21 cellular contexts compared by ENCODE assay signal in genomic region chr10:25501912-25502311, GRCh38.
DNase-seq lines count a peak whose midpoint lies in the region; ATAC-seq and TF ChIP-seq lines count a peak whose summit lies in the region.
"Had no signal": no experiment of that assay in that cellular context is flagged by ENCODE, and none has a peak within 500 bp of the region (broad histone marks: within the 10 kb centered on the region; RNA-seq: fewer than 3 reads in every experiment).

No MANE protein-coding gene starts in this region.

- H3K79me2 ChIP-seq in hepatocyte (no peaks in the 10 kb centered on the region), trophoblast cell (ENCODE audit: control insufficient read depth, insufficient read depth, low read length, poor library complexity) (peaks cover 2% of the 10 kb centered on the region), mammary epithelial cell (ENCODE audit: insufficient read depth, low read length) (no peaks in the 10 kb centered on the region)

- peak overlapping the region; percentile 13 for H4K8ac ChIP-seq in trophoblast cell (ENCODE audit: low read depth, low read length)

- peak overlapping the region; percentile 56 for H4K91ac ChIP-seq in trophoblast cell (ENCODE audit: low read depth, low read length)

- TF ChIP-seq CTCF in WTC11 (IDR thresholded peaks at IDR 0.05) = no peak
- no peak for TF ChIP-seq CTCF in hepatocyte (IDR thresholded peaks at IDR 0.05; ENCODE audit: poor library complexity)
- no peak for TF ChIP-seq CTCF in GM13976 (IDR thresholded peaks at IDR 0.05; ENCODE audit: borderline replicate concordance, control extremely low read depth, extremely low read depth, insufficient read depth, missing control alignments)
- TF ChIP-seq CTCF in thyroid gland (IDR thresholded peaks at IDR 0.05) = no peak
- no peak for TF ChIP-seq CTCF in mammary epithelial cell (conservative IDR thresholded peaks at IDR 0.05 in 1 of 2, IDR thresholded peaks at IDR 0.05 in 1 of 2; ENCODE audit: extremely low read depth in 1 of 2, insufficient read depth in 1 of 2, low read depth in 1 of 2, low read length in 2 of 2)

- intact Hi-C loops in thyroid gland (cut with DNase I) (no loop called here), mammary epithelial cell (cut with micrococcal nuclease) (no loop called here)

- H3K4me1 ChIP-seq in hepatocyte (ENCODE audit: insufficient read depth) (peaks cover 10% of the 10 kb centered on the region), trophoblast cell (ENCODE audit: control insufficient read depth in 1 of 2, insufficient read depth in 2 of 2, low read length in 2 of 2) (peaks cover 20 to 28% of the 10 kb centered on the region in 2 experiments), thyroid gland (no peaks in the 10 kb centered on the region), mammary epithelial cell (ENCODE audit: insufficient read depth, low read length) (no peaks in the 10 kb centered on the region)
- H3K4me1 ChIP-seq: SJSA1 had no signal

- H3K9me2 ChIP-seq in hepatocyte (replicated peaks; ENCODE audit: insufficient read depth) = no peaks in the 10 kb centered on the region

- H3K23ac ChIP-seq in trophoblast cell (ENCODE audit: low read length) = no peak overlapping the region

- no peaks in the 10 kb centered on the region for H3K36me3 Mint-ChIP-seq in WTC11
- H3K36me3 Mint-ChIP-seq: CD14-positive monocyte, IgD-negative memory B cell had no signal

- H3K36me3 ChIP-seq in hepatocyte (replicated peaks; ENCODE audit: insufficient read depth, low read depth) = no peaks in the 10 kb centered on the region
- no peaks in the 10 kb centered on the region for H3K36me3 ChIP-seq in trophoblast cell (ENCODE audit: control insufficient read depth in 1 of 2, insufficient read depth in 2 of 2, low read length in 2 of 2)
- no peaks in the 10 kb centered on the region for H3K36me3 ChIP-seq in thyroid gland
- no peaks in the 10 kb centered on the region for H3K36me3 ChIP-seq in mammary epithelial cell (ENCODE audit: insufficient read depth, low read length)
- H3K36me3 ChIP-seq: SJSA1 had no signal

- BruUV-seq in mammary epithelial cell (replicated peaks; lab: Mats Ljungman, UMichigan) = no TSS peak

- H3K9me3 ChIP-seq in hepatocyte (ENCODE audit: low read depth) (no peaks in the 10 kb centered on the region), trophoblast cell (ENCODE audit: insufficient read depth, low read depth, low read length) (no peaks in the 10 kb centered on the region), thyroid gland (no peaks in the 10 kb centered on the region), mammary epithelial cell (replicated peaks; ENCODE audit: insufficient read depth, low read length) (no peaks in the 10 kb centered on the region)
- H3K9me3 ChIP-seq: SJSA1 had no signal

- H3K4ac ChIP-seq in trophoblast cell (ENCODE audit: low read depth, low read length) = no peak overlapping the region

- H2AFZ ChIP-seq in hepatocyte (peak overlapping the region; percentile 33), trophoblast cell (ENCODE audit: insufficient read depth, low read length, poor library complexity) (peak overlapping the region; percentile 13), mammary epithelial cell (ENCODE audit: low read depth, low read length) (no peak overlapping the region)

- H3K27me3 Mint-ChIP-seq in WTC11 (ENCODE audit: low read depth) = no peaks in the 10 kb centered on the region
- H3K27me3 Mint-ChIP-seq: IgD-negative memory B cell had no signal

- WGBS in hepatocyte (ENCODE audit: low lambda C conversion rate, missing lambda C conversion rate) = 67% methylated on average over 4 of the region's 4 CpGs
- WGBS in trophoblast cell (ENCODE audit: extremely low coverage, insufficient coverage, insufficient read length) = no CpG with 5 or more reads among the region's 4 CpGs
- 59 to 74% methylated on average over 4 of the region's 4 CpGs for WGBS in thyroid gland, 2 donors
- WGBS in mammary epithelial cell (ENCODE audit: low coverage, missing lambda C conversion rate) = 73% methylated on average over 4 of the region's 4 CpGs

- H3K27ac ChIP-seq in hepatocyte (no peak overlapping the region), trophoblast cell (ENCODE audit: low read depth, low read length) (peak overlapping the region; percentile 67), thyroid gland (no peak overlapping the region), mammary epithelial cell (ENCODE audit: insufficient read depth, low read depth, low read length) (no peak overlapping the region)
- H3K27ac ChIP-seq: RWPE1, SJSA1 had no signal

- no peaks in the 10 kb centered on the region for H3K9me3 Mint-ChIP-seq in WTC11
- H3K9me3 Mint-ChIP-seq: H9 had no signal

- no peak overlapping the region for H2AK5ac ChIP-seq in trophoblast cell (ENCODE audit: low read length)

- no peak overlapping the region for H3K4me3 Mint-ChIP-seq in WTC11
- H3K4me3 Mint-ChIP-seq: CD14-positive monocyte, H9, IgD-negative memory B cell had no signal

- no peaks in the 10 kb centered on the region for H3K27me3 ChIP-seq in hepatocyte
- no peaks in the 10 kb centered on the region for H3K27me3 ChIP-seq in trophoblast cell (ENCODE audit: insufficient read depth, low read length)
- H3K27me3 ChIP-seq in thyroid gland = no peaks in the 10 kb centered on the region
- H3K27me3 ChIP-seq in mammary epithelial cell (ENCODE audit: insufficient read depth, low read length) = no peaks in the 10 kb centered on the region

- H3K14ac ChIP-seq in trophoblast cell (ENCODE audit: low read length) = no peak overlapping the region

- peaks cover 9% of the 10 kb centered on the region for H3K79me1 ChIP-seq in trophoblast cell (ENCODE audit: low read length)

- H2BK12ac ChIP-seq in trophoblast cell (ENCODE audit: low read length) = no peak overlapping the region

- H4K20me1 ChIP-seq in hepatocyte (ENCODE audit: insufficient read depth, poor library complexity, severe bottlenecking) (no peaks in the 10 kb centered on the region), mammary epithelial cell (ENCODE audit: insufficient read depth, low read length) (no peaks in the 10 kb centered on the region)

- no peak overlapping the region for H3K27ac Mint-ChIP-seq in WTC11
- H3K27ac Mint-ChIP-seq: CD14-positive monocyte, IgD-negative memory B cell had no signal

- H3K4me3 ChIP-seq in hepatocyte (no peak overlapping the region), trophoblast cell (ENCODE audit: low read depth, low read length) (no peak overlapping the region), thyroid gland (replicated peaks in 1 of 3) (no peak overlapping the region), mammary epithelial cell (replicated peaks in 1 of 3; ENCODE audit: insufficient read depth in 1 of 3, low read depth in 2 of 3, low read length in 3 of 3) (no peak overlapping the region)
- H3K4me3 ChIP-seq: SJSA1 had no signal

- CTCF ChIA-PET in WTC11 (lab: Charles Lee) = no interaction called here
- CTCF ChIA-PET in mammary epithelial cell (lab: Charles Lee; ENCODE audit: low non-redundant PET) = no interaction called here

- H2BK5ac ChIP-seq in trophoblast cell (ENCODE audit: low read depth, low read length, poor library complexity) = no peak overlapping the region

- peak overlapping the region; percentile 35 for H3K4me2 ChIP-seq in hepatocyte
- peak overlapping the region; percentile 8 for H3K4me2 ChIP-seq in trophoblast cell (ENCODE audit: low read length)
- no peak overlapping the region for H3K4me2 ChIP-seq in mammary epithelial cell (ENCODE audit: insufficient read depth, low read depth, low read length)

- DNase-seq in G401 (ENCODE audit: low spot score) (peak; percentile 66), WTC11 (ENCODE audit: low spot score) (no peak), hepatocyte (ENCODE audit: low spot score) (peak; percentile 25), trophoblast cell (peak; percentile 85 to 92), GM13976 (ENCODE audit: low spot score) (no peak), thyroid gland (no peak), mammary epithelial cell (no peak), NOMO-1 treated with dmso at 0.1 percent for 144 hours (lab: John Stamatoyannopoulos, UW; ENCODE audit: unreplicated experiment) (no peak)
- DNase-seq: DMS 273 treated with DMSO at 0.1 percent for 48 hours, H9, Kasumi-1, MM.1S, NCI-H1105 treated with DMSO at 0.1 percent for 48 hours, NCI-H1694 treated with DMSO at 0.1 percent for 48 hours, NCI-H2107, NCI-H345, NCI-H526 treated with DMSO at 0.1 percent for 48 hours had no signal

- H3K9ac ChIP-seq in trophoblast cell (ENCODE audit: low read length) (no peak overlapping the region), mammary epithelial cell (ENCODE audit: insufficient read depth, low read length) (no peak overlapping the region)

- peak overlapping the region; percentile 50 for H2BK120ac ChIP-seq in trophoblast cell (ENCODE audit: insufficient read depth, low read length, poor library complexity)

- peak overlapping the region; percentile 54 for H3K18ac ChIP-seq in trophoblast cell (ENCODE audit: low read length)

- H4K12ac ChIP-seq in trophoblast cell (ENCODE audit: low read depth, low read length) = no peak overlapping the region

- peaks cover 40% of the 10 kb centered on the region for H3K4me1 Mint-ChIP-seq in WTC11
- H3K4me1 Mint-ChIP-seq: CD14-positive monocyte, IgD-negative memory B cell had no signal

- peak; percentile 17; the same call in 1 of the 2 replicates for ATAC-seq in WTC11

- dilution Hi-C loops in mammary epithelial cell (cut with HindIII; ENCODE audit: low sequenced_read_pairs) = no loop called here

- in situ Hi-C loops in G401 (cut with HindIII; ENCODE audit: low sequenced_read_pairs) = no loop called here
- in situ Hi-C loops in GM13976 (cut with MboI; ENCODE audit: low sequenced_read_pairs, unreplicated experiment) = no loop called here
- in situ Hi-C loops in mammary epithelial cell (cut with MboI; ENCODE audit: low sequenced_read_pairs in 2 of 2) = no loop called here

- POLR2A ChIA-PET in WTC11 (lab: Charles Lee) = no interaction called here

- TF ChIP-seq POLR2A in thyroid gland (IDR thresholded peaks at IDR 0.05) = no peak

TF ChIP-seq in WTC11, 78 proteins besides CTCF, POLR2A, EP300 and RAD21 (continues in another document):
- TF ChIP-seq ESRRA (CRISPR knock-in tag; IDR thresholded peaks at IDR 0.05; ENCODE audit: borderline replicate concordance) = no peak
- TF ChIP-seq RELA (CRISPR knock-in tag; IDR thresholded peaks at IDR 0.05; ENCODE audit: borderline replicate concordance) = no peak
- TF ChIP-seq, protein P1, sequence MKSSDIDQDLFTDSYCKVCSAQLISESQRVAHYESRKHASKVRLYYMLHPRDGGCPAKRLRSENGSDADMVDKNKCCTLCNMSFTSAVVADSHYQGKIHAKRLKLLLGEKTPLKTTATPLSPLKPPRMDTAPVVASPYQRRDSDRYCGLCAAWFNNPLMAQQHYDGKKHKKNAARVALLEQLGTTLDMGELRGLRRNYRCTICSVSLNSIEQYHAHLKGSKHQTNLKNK (CRISPR knock-in tag; IDR thresholded peaks at IDR 0.05) = no peak
- TF ChIP-seq ZNF317 (CRISPR knock-in tag; IDR thresholded peaks at IDR 0.05; ENCODE audit: borderline replicate concordance, low read depth) = no peak
- TF ChIP-seq, protein P2, sequence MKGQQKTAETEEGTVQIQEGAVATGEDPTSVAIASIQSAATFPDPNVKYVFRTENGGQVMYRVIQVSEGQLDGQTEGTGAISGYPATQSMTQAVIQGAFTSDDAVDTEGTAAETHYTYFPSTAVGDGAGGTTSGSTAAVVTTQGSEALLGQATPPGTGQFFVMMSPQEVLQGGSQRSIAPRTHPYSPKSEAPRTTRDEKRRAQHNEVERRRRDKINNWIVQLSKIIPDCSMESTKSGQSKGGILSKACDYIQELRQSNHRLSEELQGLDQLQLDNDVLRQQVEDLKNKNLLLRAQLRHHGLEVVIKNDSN (CRISPR knock-in tag; IDR thresholded peaks at IDR 0.05) = no peak

Comparison
In these comparisons a context has a peak if more than half of its experiments do, and no peak if none do; other contexts are left out.
1. DNase-seq: peak in G401 (single experiment), hepatocyte (single experiment) and trophoblast cell (2 of 2); none in WTC11 (single experiment), GM13976 (single experiment), thyroid gland (0 of 2), mammary epithelial cell (single experiment) and NOMO-1 treated with dmso at 0.1 percent for 144 hours (single experiment).